ENCODE assay signal across 11 cellular contexts in the genomic region with DNA sequence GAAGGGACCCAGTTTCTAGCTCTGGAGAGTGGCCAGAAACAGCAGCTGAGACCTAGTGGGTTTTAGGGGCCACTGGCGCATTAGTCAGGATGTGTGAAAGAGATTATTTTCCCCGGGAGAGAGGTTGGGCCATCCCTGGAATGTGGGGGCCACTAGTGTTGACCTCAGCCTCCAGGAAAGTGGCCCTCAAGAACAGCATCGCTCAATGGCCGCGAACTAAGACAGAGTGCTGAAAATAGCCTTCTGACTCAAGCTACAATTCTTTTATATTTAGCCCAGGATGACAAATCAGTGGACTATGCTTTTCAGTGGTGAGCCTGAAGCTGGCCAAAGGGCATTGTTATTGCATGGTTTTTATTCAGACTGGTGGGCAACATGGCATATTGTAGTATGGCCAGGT. TPM values are rescaled to one million over a fixed set of nuclear protein-coding genes. Genes with fewer than 3 reads are reported as not detected.
A peak's percentile ranks its signal among the peaks of the same experiment; 100 is the strongest.
DNase-seq lines count a peak whose midpoint lies in the region; ATAC-seq and TF ChIP-seq lines count a peak whose summit lies in the region.
"Had no signal": no experiment of that assay in that cellular context is flagged by ENCODE, and none has a peak within 500 bp of the region (broad histone marks: within the 10 kb centered on the region; RNA-seq: fewer than 3 reads in every experiment).

No MANE protein-coding gene starts in this region.

- no peak for TF ChIP-seq CTCF in AG09309 (IDR thresholded peaks at IDR 0.05; ENCODE audit: control insufficient read depth, insufficient read depth, low read depth, low read length, missing control alignments)

- peak; percentile 96 for DNase-seq in AG09309 (ENCODE audit: low read depth)
- DNase-seq in NCI-H226 = peak; percentile 81
- peak; percentile 84 for DNase-seq in dermis blood vessel endothelial cell
- DNase-seq in non-pigmented ciliary epithelial cell (ENCODE audit: low read depth) = peak; percentile 92
- no peak for DNase-seq in stimulated activated CD4-positive, alpha-beta T cell treated with anti-CD3 and anti-CD28 coated beads, Interleukin-4, amount 100 ng/mL, for 4 hours
- no peak for DNase-seq in 8988T
- DNase-seq in NCI-H1930 (lab: John Stamatoyannopoulos, UW) = no peak
- DNase-seq: activated naive CD8-positive, alpha-beta T cell treated with anti-CD3 and anti-CD28 coated beads, Interleukin-2, amount 50 U/mL, for 24 hours; nephron progenitor cell; NK-92 treated with Interleukin-12 subunit alpha and Interleukin-12 subunit beta, amount 100 ng/mL, for 24 hours had no signal

- no peak for ATAC-seq in HG02870 (IDR thresholded peaks at IDR 0.05; ENCODE audit: unreplicated experiment)
- ATAC-seq: activated naive CD8-positive, alpha-beta T cell treated with anti-CD3 and anti-CD28 coated beads, Interleukin-2, amount 50 U/mL, for 24 hours had no signal

- H3K4me3 ChIP-seq in AG09309 (ENCODE audit: control insufficient read depth, low read depth, low read length) = no peak overlapping the region

RNA-seq across cellular contexts. Expression of a gene that starts 23.3 kb away (rescaled TPM):
- not detected in 2 replicates for total RNA-seq in dermis blood vessel endothelial cell

Comparison
In these comparisons a context has a peak if more than half of its experiments do, and no peak if none do; other contexts are left out.
1. DNase-seq: peak in AG09309 (single experiment), NCI-H226 (single experiment), dermis blood vessel endothelial cell (single experiment) and non-pigmented ciliary epithelial cell (single experiment); none in stimulated activated CD4-positive, alpha-beta T cell treated with anti-CD3 and anti-CD28 coated beads, Interleukin-4, amount 100 ng/mL, for 4 hours (0 of 2), 8988T (single experiment) and NCI-H1930 (0 of 2).